Comparison of ENCODE assay signal across 5 cellular contexts in genomic region chr10:118092209-118092608, GRCh38.
"Had no signal": no experiment of that assay in that cellular context is flagged by ENCODE, and none has a peak within 500 bp of the region (broad histone marks: within the 10 kb centered on the region; RNA-seq: fewer than 3 reads in every experiment).

No MANE protein-coding gene starts in this region.

- DNase-seq: IMR-90, KBM-7 had no signal

- H3K27ac ChIP-seq: HL-60 had no signal

- ATAC-seq: HepG2, K562 had no signal

- H3K4me3 ChIP-seq: K562 had no signal
